ENCODE assay signal across 1 cellular context in the genomic region with DNA sequence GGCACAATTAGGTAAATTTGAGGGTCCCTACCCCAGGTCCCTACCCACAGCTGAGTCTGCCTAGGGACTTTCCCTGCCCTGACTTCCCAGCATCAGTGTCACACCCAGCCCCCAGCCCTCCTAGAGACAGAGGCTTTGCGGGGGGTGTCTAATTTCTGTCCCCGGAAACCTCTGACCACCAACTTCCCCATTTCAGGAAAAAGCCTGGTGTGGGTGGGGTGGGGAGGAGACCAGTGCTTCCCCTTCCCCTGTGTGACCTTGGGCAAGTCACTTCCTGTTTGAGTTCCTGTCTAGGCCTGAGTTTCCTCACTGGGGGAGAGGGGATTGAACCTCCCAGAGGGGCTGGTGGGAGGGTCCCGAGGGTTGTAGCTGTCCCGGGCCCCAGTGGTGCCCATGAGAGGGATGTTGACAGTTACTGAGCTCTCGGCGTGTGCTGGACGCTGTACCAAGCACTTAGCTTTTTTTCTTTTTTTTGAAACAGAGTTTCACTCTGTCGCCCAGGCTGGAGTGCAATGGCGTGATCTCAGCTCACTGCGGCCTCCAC.
A peak's percentile ranks its signal among the peaks of the same experiment; 100 is the strongest.
TF ChIP-seq lines count a peak whose summit lies in the region.

No MANE protein-coding gene starts in this region.

TF ChIP-seq in GM12878, 131 proteins besides CTCF, POLR2A, EP300 and RAD21 (continues in another document):
- peak; percentile 28; the same call in 1 of the 2 replicates for TF ChIP-seq GATAD2B (conservative IDR thresholded peaks at IDR 0.05; ENCODE audit: low read depth)
- TF ChIP-seq CBX5 (IDR thresholded peaks at IDR 0.05; ENCODE audit: low read depth): peak; percentile 70; the same call in 1 of the 2 replicates
- peak; percentile 81 for TF ChIP-seq SPI1 (IDR thresholded peaks at IDR 0.05; ENCODE audit: borderline replicate concordance, insufficient read depth, low read depth, low read length)
- TF ChIP-seq ATF7 (IDR thresholded peaks at IDR 0.05; ENCODE audit: low read depth): peak; percentile 41
- 0 out of 2 replicates have a peak, but pooled peaks have one; percentile 18 for TF ChIP-seq SIN3A (IDR thresholded peaks at IDR 0.05; ENCODE audit: low read depth, low read length)
- 0 out of 2 replicates have a peak, but pooled peaks have one; percentile 25 for TF ChIP-seq TBL1XR1 (IDR thresholded peaks at IDR 0.05; ENCODE audit: low read depth, low read length)
- TF ChIP-seq NBN (IDR thresholded peaks at IDR 0.05): 0 out of 2 replicates have a peak, but pooled peaks have one; percentile 26
- no peak for TF ChIP-seq ZBTB11 (CRISPR knock-in tag; IDR thresholded peaks at IDR 0.05)
- peak; percentile 98 for TF ChIP-seq IKZF1 (conservative IDR thresholded peaks at IDR 0.05)
- 0 out of 2 replicates have a peak, but pooled peaks have one; percentile 15 for TF ChIP-seq MEF2A (IDR thresholded peaks at IDR 0.05; ENCODE audit: insufficient read depth, low read depth, low read length)
- TF ChIP-seq KDM1A (IDR thresholded peaks at IDR 0.05; ENCODE audit: borderline replicate concordance): no peak
- no peak for TF ChIP-seq FOS (IDR thresholded peaks at IDR 0.05; ENCODE audit: borderline replicate concordance, extremely low read depth, insufficient read length)
- TF ChIP-seq CREB1 (IDR thresholded peaks at IDR 0.05; ENCODE audit: low read depth): 0 out of 2 replicates have a peak, but pooled peaks have one; percentile 30
- no peak for TF ChIP-seq ZNF274 (IDR thresholded peaks at IDR 0.05; ENCODE audit: insufficient read depth, insufficient read length)
- TF ChIP-seq, protein P1, sequence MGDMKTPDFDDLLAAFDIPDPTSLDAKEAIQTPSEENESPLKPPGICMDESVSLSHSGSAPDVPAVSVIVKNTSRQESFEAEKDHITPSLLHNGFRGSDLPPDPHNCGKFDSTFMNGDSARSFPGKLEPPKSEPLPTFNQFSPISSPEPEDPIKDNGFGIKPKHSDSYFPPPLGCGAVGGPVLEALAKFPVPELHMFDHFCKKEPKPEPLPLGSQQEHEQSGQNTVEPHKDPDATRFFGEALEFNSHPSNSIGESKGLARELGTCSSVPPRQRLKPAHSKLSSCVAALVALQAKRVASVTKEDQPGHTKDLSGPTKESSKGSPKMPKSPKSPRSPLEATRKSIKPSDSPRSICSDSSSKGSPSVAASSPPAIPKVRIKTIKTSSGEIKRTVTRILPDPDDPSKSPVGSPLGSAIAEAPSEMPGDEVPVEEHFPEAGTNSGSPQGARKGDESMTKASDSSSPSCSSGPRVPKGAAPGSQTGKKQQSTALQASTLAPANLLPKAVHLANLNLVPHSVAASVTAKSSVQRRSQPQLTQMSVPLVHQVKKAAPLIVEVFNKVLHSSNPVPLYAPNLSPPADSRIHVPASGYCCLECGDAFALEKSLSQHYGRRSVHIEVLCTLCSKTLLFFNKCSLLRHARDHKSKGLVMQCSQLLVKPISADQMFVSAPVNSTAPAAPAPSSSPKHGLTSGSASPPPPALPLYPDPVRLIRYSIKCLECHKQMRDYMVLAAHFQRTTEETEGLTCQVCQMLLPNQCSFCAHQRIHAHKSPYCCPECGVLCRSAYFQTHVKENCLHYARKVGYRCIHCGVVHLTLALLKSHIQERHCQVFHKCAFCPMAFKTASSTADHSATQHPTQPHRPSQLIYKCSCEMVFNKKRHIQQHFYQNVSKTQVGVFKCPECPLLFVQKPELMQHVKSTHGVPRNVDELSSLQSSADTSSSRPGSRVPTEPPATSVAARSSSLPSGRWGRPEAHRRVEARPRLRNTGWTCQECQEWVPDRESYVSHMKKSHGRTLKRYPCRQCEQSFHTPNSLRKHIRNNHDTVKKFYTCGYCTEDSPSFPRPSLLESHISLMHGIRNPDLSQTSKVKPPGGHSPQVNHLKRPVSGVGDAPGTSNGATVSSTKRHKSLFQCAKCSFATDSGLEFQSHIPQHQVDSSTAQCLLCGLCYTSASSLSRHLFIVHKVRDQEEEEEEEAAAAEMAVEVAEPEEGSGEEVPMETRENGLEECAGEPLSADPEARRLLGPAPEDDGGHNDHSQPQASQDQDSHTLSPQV (IDR thresholded peaks at IDR 0.05): no peak
- TF ChIP-seq CBFB (IDR thresholded peaks at IDR 0.05; ENCODE audit: low read depth): 0 out of 2 replicates have a peak, but pooled peaks have one; percentile 23
- 0 out of 2 replicates have a peak, but pooled peaks have one; percentile 76 for TF ChIP-seq STAT3 (IDR thresholded peaks at IDR 0.05; ENCODE audit: low read depth, low read length)
- peak; percentile 95 for TF ChIP-seq EED (IDR thresholded peaks at IDR 0.05; ENCODE audit: low read depth)
- TF ChIP-seq SRF (IDR thresholded peaks at IDR 0.05; ENCODE audit: low read depth in 2 of 2, low read length in 2 of 2): peak in 1 of 2 experiments; percentile 41; a peak in 1 of 4 replicates
- peak in 1 of 2 experiments; percentile 74; a peak in 2 of 3 replicates for TF ChIP-seq EGR1 (IDR thresholded peaks at IDR 0.05; ENCODE audit: borderline replicate concordance in 1 of 2, low read depth in 2 of 2, low read length in 2 of 2)
- TF ChIP-seq POU2F2 (IDR thresholded peaks at IDR 0.05; ENCODE audit: borderline replicate concordance, low read depth, low read length): no peak
- TF ChIP-seq RELB (IDR thresholded peaks at IDR 0.05; ENCODE audit: low read depth): peak; percentile 85
- TF ChIP-seq, protein P2, sequence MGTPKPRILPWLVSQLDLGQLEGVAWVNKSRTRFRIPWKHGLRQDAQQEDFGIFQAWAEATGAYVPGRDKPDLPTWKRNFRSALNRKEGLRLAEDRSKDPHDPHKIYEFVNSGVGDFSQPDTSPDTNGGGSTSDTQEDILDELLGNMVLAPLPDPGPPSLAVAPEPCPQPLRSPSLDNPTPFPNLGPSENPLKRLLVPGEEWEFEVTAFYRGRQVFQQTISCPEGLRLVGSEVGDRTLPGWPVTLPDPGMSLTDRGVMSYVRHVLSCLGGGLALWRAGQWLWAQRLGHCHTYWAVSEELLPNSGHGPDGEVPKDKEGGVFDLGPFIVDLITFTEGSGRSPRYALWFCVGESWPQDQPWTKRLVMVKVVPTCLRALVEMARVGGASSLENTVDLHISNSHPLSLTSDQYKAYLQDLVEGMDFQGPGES (IDR thresholded peaks at IDR 0.05): no peak
- peak; percentile 90 for TF ChIP-seq ESRRA (IDR thresholded peaks at IDR 0.05; ENCODE audit: low read length)
- no peak for TF ChIP-seq ASH2L (IDR thresholded peaks at IDR 0.05; ENCODE audit: borderline replicate concordance, low read depth)
- TF ChIP-seq ATF3 (IDR thresholded peaks at IDR 0.05; ENCODE audit: borderline replicate concordance, extremely low read depth, low read depth, low read length): no peak
- TF ChIP-seq CBX3 (IDR thresholded peaks at IDR 0.05; ENCODE audit: borderline replicate concordance, low read depth): no peak
- TF ChIP-seq ETV6 (conservative IDR thresholded peaks at IDR 0.05 in 1 of 2, IDR thresholded peaks at IDR 0.05 in 1 of 2; ENCODE audit: borderline replicate concordance in 1 of 2, low read depth in 1 of 2): peak; percentile 90 to 98; a peak in 3 of 4 replicates
- TF ChIP-seq RB1 (IDR thresholded peaks at IDR 0.05; ENCODE audit: borderline replicate concordance): 0 out of 2 replicates have a peak, but pooled peaks have one; percentile 23
- TF ChIP-seq HDGF (IDR thresholded peaks at IDR 0.05): peak; percentile 66; the same call in 1 of the 2 replicates
- TF ChIP-seq, protein P3, sequence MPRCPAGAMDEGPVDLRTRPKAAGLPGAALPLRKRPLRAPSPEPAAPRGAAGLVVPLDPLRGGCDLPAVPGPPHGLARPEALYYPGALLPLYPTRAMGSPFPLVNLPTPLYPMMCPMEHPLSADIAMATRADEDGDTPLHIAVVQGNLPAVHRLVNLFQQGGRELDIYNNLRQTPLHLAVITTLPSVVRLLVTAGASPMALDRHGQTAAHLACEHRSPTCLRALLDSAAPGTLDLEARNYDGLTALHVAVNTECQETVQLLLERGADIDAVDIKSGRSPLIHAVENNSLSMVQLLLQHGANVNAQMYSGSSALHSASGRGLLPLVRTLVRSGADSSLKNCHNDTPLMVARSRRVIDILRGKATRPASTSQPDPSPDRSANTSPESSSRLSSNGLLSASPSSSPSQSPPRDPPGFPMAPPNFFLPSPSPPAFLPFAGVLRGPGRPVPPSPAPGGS (IDR thresholded peaks at IDR 0.05; ENCODE audit: borderline replicate concordance, insufficient read depth, low read depth, low read length, poor library complexity, severe bottlenecking): peak; percentile 24
- TF ChIP-seq PBX3 (IDR thresholded peaks at IDR 0.05; ENCODE audit: insufficient replicate concordance, low read depth, low read length): no peak
- 0 out of 2 replicates have a peak, but pooled peaks have one; percentile 7 for TF ChIP-seq SMARCA5 (IDR thresholded peaks at IDR 0.05)
- no peak for TF ChIP-seq MYB (IDR thresholded peaks at IDR 0.05; ENCODE audit: borderline replicate concordance, low read depth, low read length)
- no peak for TF ChIP-seq USF1 (IDR thresholded peaks at IDR 0.05; ENCODE audit: borderline replicate concordance, extremely low read length, insufficient read depth, low read depth, low read length)
- TF ChIP-seq NFIC (IDR thresholded peaks at IDR 0.05; ENCODE audit: low read depth, low read length): peak; percentile 65
- no peak for TF ChIP-seq YBX1 (IDR thresholded peaks at IDR 0.05)
- peak; percentile 78 for TF ChIP-seq NR2F1 (conservative IDR thresholded peaks at IDR 0.05)
- peak; percentile 92 for TF ChIP-seq RUNX3 (IDR thresholded peaks at IDR 0.05; ENCODE audit: low read length)
- 0 out of 2 replicates have a peak, but pooled peaks have one; percentile 54 for TF ChIP-seq DPF2 (IDR thresholded peaks at IDR 0.05)
